ENCODE assay signal across 8 cellular contexts in genomic region chr6:26044140-26045045, GRCh38. TPM values are rescaled to one million over a fixed set of nuclear protein-coding genes. Genes with fewer than 3 reads are reported as not detected.
DNase-seq lines count a peak whose midpoint lies in the region; ATAC-seq and TF ChIP-seq lines count a peak whose summit lies in the region.

No MANE protein-coding gene starts in this region.

- peak overlapping the region; percentile 92 to 96 (median 94) for H3K4me3 Mint-ChIP-seq in CD4-positive, CD25-positive, alpha-beta regulatory T cell
- H3K4me3 Mint-ChIP-seq in activated naive CD4-positive, alpha-beta T cell treated with anti-CD3 and anti-CD28 coated beads, Interleukin-2, amount 10 ng/mL, durations not matched to agents 7 days and 5 days, result peak overlapping the region; percentile 90

- TF ChIP-seq CTCF in Loucy (conservative IDR thresholded peaks at IDR 0.05; ENCODE audit: low read length), result no peak
- no peak for TF ChIP-seq CTCF in right atrium auricular region (IDR thresholded peaks at IDR 0.05)

- no peaks in the 10 kb centered on the region for H3K79me2 ChIP-seq in Loucy (ENCODE audit: insufficient read depth, low read length)

- H3K9me2 ChIP-seq in Loucy (replicated peaks; ENCODE audit: low read depth, low read length), result no peaks in the 10 kb centered on the region

- H3K4me3 ChIP-seq in CD4-positive, CD25-positive, alpha-beta regulatory T cell (ENCODE audit: low read depth, low read length), result peak overlapping the region; percentile 100
- H3K4me3 ChIP-seq in Loucy (ENCODE audit: low read length, poor library complexity, severe bottlenecking) (peak overlapping the region; percentile 77), right atrium auricular region (peak overlapping the region; percentile 43 to 58), skin epidermis (peak overlapping the region; percentile 30 to 47 (median 41))

- H3K27ac Mint-ChIP-seq in CD4-positive, CD25-positive, alpha-beta regulatory T cell, result peak overlapping the region; percentile 90 to 99 (median 99)
- H3K27ac Mint-ChIP-seq in activated naive CD4-positive, alpha-beta T cell treated with anti-CD3 and anti-CD28 coated beads, Interleukin-2, amount 10 ng/mL, durations not matched to agents 7 days and 5 days, result peak overlapping the region; percentile 100

- H3K4me1 Mint-ChIP-seq in CD4-positive, CD25-positive, alpha-beta regulatory T cell, result peaks cover 6 to 28% (median 19%) of the 10 kb centered on the region in 4 donors
- H3K4me1 Mint-ChIP-seq in activated naive CD4-positive, alpha-beta T cell treated with anti-CD3 and anti-CD28 coated beads, Interleukin-2, amount 10 ng/mL, durations not matched to agents 7 days and 5 days, result peaks cover 41% of the 10 kb centered on the region

- H2AFZ ChIP-seq in Loucy (ENCODE audit: low read length), result no peak overlapping the region

- ATAC-seq in CD4-positive, CD25-positive, alpha-beta regulatory T cell (ENCODE audit: low read depth in 2 of 2), result peak; percentile 8 to 21
- ATAC-seq in GM21515 (IDR thresholded peaks at IDR 0.05; ENCODE audit: unreplicated experiment) (peak; percentile 23), HG03469 (IDR thresholded peaks at IDR 0.05; ENCODE audit: unreplicated experiment) (no peak)

- H3K9ac ChIP-seq in Loucy (ENCODE audit: low read depth, low read length, poor library complexity, severe bottlenecking), result peak overlapping the region; percentile 97

- peaks cover 21% of the 10 kb centered on the region for H3F3A ChIP-seq in Loucy (ENCODE audit: low read depth)

- CTCF ChIA-PET in activated naive CD4-positive, alpha-beta T cell treated with anti-CD3 and anti-CD28 coated beads, Interleukin-2, amount 10 ng/mL, durations not matched to agents 7 days and 5 days (lab: Charles Lee), result interaction anchor here (0.9 to 4.9 kb wide), 5 partner anchors 10 to 60 kb away, joined by 3 to 28 read pairs (median 3); a partner anchor contains a TSS

- H3K27me3 ChIP-seq in CD4-positive, CD25-positive, alpha-beta regulatory T cell (ENCODE audit: control insufficient read depth, insufficient read depth, low read length), result no peaks in the 10 kb centered on the region
- H3K27me3 ChIP-seq in Loucy (ENCODE audit: insufficient read depth, low read length, poor library complexity, severe bottlenecking), result no peaks in the 10 kb centered on the region
- no peaks in the 10 kb centered on the region for H3K27me3 ChIP-seq in right atrium auricular region

- H4K20me1 ChIP-seq in Loucy (ENCODE audit: insufficient read depth, low read length, poor library complexity, severe bottlenecking), result no peaks in the 10 kb centered on the region

- H3K4me2 ChIP-seq in Loucy (ENCODE audit: low read depth, low read length, poor library complexity, severe bottlenecking), result peak overlapping the region; percentile 86

- no peaks in the 10 kb centered on the region for H3K27me3 Mint-ChIP-seq in CD4-positive, CD25-positive, alpha-beta regulatory T cell
- no peaks in the 10 kb centered on the region for H3K27me3 Mint-ChIP-seq in activated naive CD4-positive, alpha-beta T cell treated with anti-CD3 and anti-CD28 coated beads, Interleukin-2, amount 10 ng/mL, durations not matched to agents 7 days and 5 days

- no peaks in the 10 kb centered on the region for H3K36me3 Mint-ChIP-seq in CD4-positive, CD25-positive, alpha-beta regulatory T cell
- H3K36me3 Mint-ChIP-seq in activated naive CD4-positive, alpha-beta T cell treated with anti-CD3 and anti-CD28 coated beads, Interleukin-2, amount 10 ng/mL, durations not matched to agents 7 days and 5 days, result peaks cover 4% of the 10 kb centered on the region

- H3K27ac ChIP-seq in CD4-positive, CD25-positive, alpha-beta regulatory T cell (ENCODE audit: insufficient read depth, low read length, poor library complexity, severe bottlenecking), result peak overlapping the region; percentile 92
- H3K27ac ChIP-seq in right atrium auricular region, result peak overlapping the region; percentile 91 to 95
- peak overlapping the region; percentile 10 to 90 (median 72) for H3K27ac ChIP-seq in skin epidermis

- H3K9me3 Mint-ChIP-seq in CD4-positive, CD25-positive, alpha-beta regulatory T cell, result no peaks in the 10 kb centered on the region
- H3K9me3 Mint-ChIP-seq in activated naive CD4-positive, alpha-beta T cell treated with anti-CD3 and anti-CD28 coated beads, Interleukin-2, amount 10 ng/mL, durations not matched to agents 7 days and 5 days, result no peaks in the 10 kb centered on the region

- peaks cover 26% of the 10 kb centered on the region for H3K4me1 ChIP-seq in CD4-positive, CD25-positive, alpha-beta regulatory T cell (ENCODE audit: control insufficient read depth, insufficient read depth, low read length, poor library complexity, severe bottlenecking)
- H3K4me1 ChIP-seq in Loucy (ENCODE audit: insufficient read depth, low read length, poor library complexity, severe bottlenecking), result peaks cover 25% of the 10 kb centered on the region
- peaks cover 0 to 21% of the 10 kb centered on the region in 2 donors for H3K4me1 ChIP-seq in right atrium auricular region

- H3K9me3 ChIP-seq in CD4-positive, CD25-positive, alpha-beta regulatory T cell (ENCODE audit: control insufficient read depth in 2 of 2, low read length in 2 of 2), result no peaks in the 10 kb centered on the region
- H3K9me3 ChIP-seq in Loucy (ENCODE audit: insufficient read depth, low read depth, low read length), result no peaks in the 10 kb centered on the region
- no peaks in the 10 kb centered on the region for H3K9me3 ChIP-seq in right atrium auricular region

- no peaks in the 10 kb centered on the region for H3K36me3 ChIP-seq in CD4-positive, CD25-positive, alpha-beta regulatory T cell (ENCODE audit: control insufficient read depth, insufficient read depth, low read length)
- H3K36me3 ChIP-seq in Loucy (ENCODE audit: insufficient read depth, low read length) (no peaks in the 10 kb centered on the region), right atrium auricular region (no peaks in the 10 kb centered on the region)

- DNase-seq in CD4-positive, CD25-positive, alpha-beta regulatory T cell, result peak in 2 of 3 donors; percentile 28 to 71
- DNase-seq in activated naive CD4-positive, alpha-beta T cell treated with anti-CD3 and anti-CD28 coated beads, Interleukin-2, amount 10 ng/mL, durations not matched to agents 7 days and 5 days, result peak; percentile 66
- DNase-seq in right atrium auricular region (ENCODE audit: low spot score) (peak; percentile 86), NCI-H226 (no peak)

RNA-seq across cellular contexts. Expression of gene HFE, which starts 42.8 kb away (rescaled TPM):
- total RNA-seq in CD4-positive, CD25-positive, alpha-beta regulatory T cell, result 2.6 TPM
- polyA plus RNA-seq in CD4-positive, CD25-positive, alpha-beta regulatory T cell, result 1 to 10 TPM; 1.2 to 2.5 (median 2.4) TPM
- total RNA-seq in right atrium auricular region, result 1 to 10 TPM; 3.1 to 6.4 TPM

Comparison
In these comparisons a context has a peak if more than half of its experiments do, and no peak if none do; other contexts are left out.
1. H3K4me3 ChIP-seq: peak in every context shown above with its lines; median percentile 100 in CD4-positive, CD25-positive, alpha-beta regulatory T cell; 77 in Loucy; 50 in right atrium auricular region; 41 in skin epidermis.